In the genomic region with DNA sequence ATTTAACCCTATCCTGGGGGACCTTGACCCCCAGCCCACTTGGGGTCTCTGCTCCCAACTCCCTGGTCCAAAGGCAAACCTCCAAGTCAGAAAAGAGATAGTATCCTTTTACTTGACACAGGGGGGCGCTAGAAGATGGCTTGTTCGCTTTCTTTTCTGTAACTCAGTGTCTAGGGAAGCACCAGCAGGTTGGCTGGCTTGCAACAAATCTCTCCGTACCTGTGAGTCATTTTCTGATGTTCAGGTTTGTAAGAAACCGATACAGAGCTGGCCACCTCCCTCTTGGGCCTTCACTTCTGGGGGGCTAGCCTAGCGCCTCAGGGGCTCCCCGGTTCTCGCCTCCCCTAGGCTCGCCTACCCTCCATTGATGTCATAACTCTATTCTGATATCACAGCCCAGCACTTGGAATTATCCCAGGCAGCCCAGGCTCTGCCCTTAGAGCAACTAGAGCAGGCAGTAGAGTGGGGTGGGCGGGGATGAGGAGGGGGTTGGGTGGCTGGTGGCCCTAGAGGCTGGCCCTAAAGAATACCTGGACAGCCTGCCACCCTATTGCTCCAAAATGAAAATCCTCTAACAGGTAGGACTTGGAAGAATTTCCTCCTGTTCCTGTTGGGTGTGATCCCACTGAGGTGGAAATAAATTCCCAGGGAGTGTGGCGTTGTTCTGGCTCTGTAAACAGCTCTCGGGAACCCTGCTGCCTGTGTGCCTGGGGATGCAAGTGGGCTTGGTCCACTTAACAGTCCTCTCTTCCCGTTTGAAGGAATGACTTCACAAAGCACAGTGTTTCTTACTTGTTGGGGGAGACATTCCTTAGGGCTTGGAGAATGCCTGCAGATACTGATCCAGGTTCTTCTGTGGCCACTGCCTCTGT, we compare ENCODE assay signal across 8 cellular contexts.
A peak's percentile ranks its signal among the peaks of the same experiment; 100 is the strongest.
DNase-seq lines count a peak whose midpoint lies in the region; ATAC-seq and TF ChIP-seq lines count a peak whose summit lies in the region.

No MANE protein-coding gene starts in this region.

- no peak overlapping the region for H3K9ac ChIP-seq in SU-DHL-6 (ENCODE audit: low read length)

- H3K36me3 ChIP-seq in SU-DHL-6 (ENCODE audit: low read length) = no peaks in the 10 kb centered on the region

- no peak for ATAC-seq in HG03095 (IDR thresholded peaks at IDR 0.05; ENCODE audit: unreplicated experiment)

- no peaks in the 10 kb centered on the region for H3K9me3 ChIP-seq in SU-DHL-6 (ENCODE audit: insufficient read depth, low read length)

- H3K27ac ChIP-seq in SU-DHL-6 (ENCODE audit: low read depth, low read length) = no peak overlapping the region

- H3K27me3 ChIP-seq in SU-DHL-6 (ENCODE audit: low read length) = no peaks in the 10 kb centered on the region

- no peak overlapping the region for H2AFZ ChIP-seq in SU-DHL-6 (ENCODE audit: low read depth, low read length, severe bottlenecking)

- H3K4me3 ChIP-seq in SU-DHL-6 (ENCODE audit: insufficient read depth, low read length, poor library complexity, severe bottlenecking) = no peak overlapping the region

- no peaks in the 10 kb centered on the region for H3F3A ChIP-seq in SU-DHL-6 (ENCODE audit: insufficient read depth)

- H3K9me2 ChIP-seq in SU-DHL-6 (replicated peaks; ENCODE audit: insufficient read depth, low read length) = no peaks in the 10 kb centered on the region

- in situ Hi-C loops in T47D (cut with HindIII; ENCODE audit: low pct_unique_long_range_greater_than_20kb, low sequenced_read_pairs) = no loop called here

- TF ChIP-seq CTCF in SU-DHL-6 (IDR thresholded peaks at IDR 0.05; ENCODE audit: insufficient read depth, low read length, poor library complexity, severe bottlenecking) = peak; percentile 67

- H3K4me2 ChIP-seq in SU-DHL-6 (ENCODE audit: low read depth, low read length, poor library complexity, severe bottlenecking) = no peak overlapping the region

- DNase-seq in NCI-H524 (lab: John Stamatoyannopoulos, UW) (peak; percentile 63 to 76), NCI-H524 treated with DMSO at 0.1 percent for 48 hours (lab: John Stamatoyannopoulos, UW) (no peak), NCI-H1417 (lab: John Stamatoyannopoulos, UW) (peak; percentile 20 to 72 (median 37)), T47D (ENCODE audit: low read depth in 1 of 2, low spot score in 1 of 2) (peak; percentile 23 to 80), kidney glomerular epithelial cell (lab: John Stamatoyannopoulos, UW) (peak; percentile 71)
- peak; percentile 16 to 56 for DNase-seq in stimulated activated CD4-positive, alpha-beta T cell treated with anti-CD3 and anti-CD28 coated beads, Interleukin-4, amount 100 ng/mL, for 4 hours

- no peaks in the 10 kb centered on the region for H3K79me2 ChIP-seq in SU-DHL-6 (ENCODE audit: insufficient read depth, low read length)

- no peaks in the 10 kb centered on the region for H4K20me1 ChIP-seq in SU-DHL-6 (ENCODE audit: low read depth, low read length)
